8 cellular contexts compared by ENCODE assay signal in genomic region chr20:25407311-25408169, GRCh38. TPM values are rescaled to one million over a fixed set of nuclear protein-coding genes. Genes with fewer than 3 reads are reported as not detected.
DNase-seq lines count a peak whose midpoint lies in the region; ATAC-seq, FAIRE-seq and TF ChIP-seq lines count a peak whose summit lies in the region.

Gene GINS1, plus strand, starts transcription at chr20:25407673. Its CDS starts 148 bp downstream, at chr20:25407821.

- no peak for TF ChIP-seq CTCF in right atrium auricular region (IDR thresholded peaks at IDR 0.05)
- TF ChIP-seq CTCF in psoas muscle (IDR thresholded peaks at IDR 0.05), result no peak

- peak; percentile 64 for ATAC-seq in GM18499 (IDR thresholded peaks at IDR 0.05; ENCODE audit: insufficient read depth, unreplicated experiment)
- peak; percentile 89 for ATAC-seq in HG02870 (IDR thresholded peaks at IDR 0.05; ENCODE audit: unreplicated experiment)
- ATAC-seq in psoas muscle, result peak; percentile 85 to 99 (median 92)

- intact Hi-C loops in T-helper 1 cell treated with Interleukin-12 subunit alpha and Interleukin-12 subunit beta and Interleukin-4 antibody, amounts not matched to agents 30 ng/mL and 1 ng/mL, for 36 hours (cut with micrococcal nuclease), result loop anchor here (1.0 kb wide), 5 partner anchors 17 to 415 kb away; partner anchors contain the start of genes ABHD12, APMAP, ENTPD6 and NINL
- intact Hi-C loops in psoas muscle (cut with DNase I), result loop anchor here (10.0 kb wide), 2 partner anchors 287 to 323 kb away; partner anchors contain the start of genes VSX1 (in 1 of the 2) and ZNF337 (in 1 of the 2)

- H3K27ac ChIP-seq in right atrium auricular region (peak within 1 kb of the TSS in 1 of 2 donors; percentile 46), psoas muscle (no peak within 1 kb of the TSS)

- peaks cover 6 to 20% of the 10 kb centered on the region in 2 donors for H3K9me3 ChIP-seq in right atrium auricular region
- H3K9me3 ChIP-seq in psoas muscle, result peaks cover 13% of the 10 kb centered on the region

- H3K4me3 ChIP-seq in right atrium auricular region (peak within 1 kb of the TSS; percentile 45 to 70), psoas muscle (peak within 1 kb of the TSS; percentile 81)

- H3K4me1 ChIP-seq in right atrium auricular region (peaks cover 0 to 15% of the 10 kb centered on the region in 2 donors), psoas muscle (peaks cover 8% of the 10 kb centered on the region)

- no peaks in the 10 kb centered on the region for H3K27me3 ChIP-seq in right atrium auricular region
- no peaks in the 10 kb centered on the region for H3K27me3 ChIP-seq in psoas muscle (ENCODE audit: insufficient read depth in 3 of 3, low read length in 2 of 3)

- FAIRE-seq in urothelium cell line (lab: Jason Lieb, UNC), result no peak

- peak; percentile 42 for DNase-seq in NCI-H1436 treated with DMSO at 0.1 percent for 48 hours (lab: John Stamatoyannopoulos, UW)
- DNase-seq in amniotic epithelial cell (ENCODE audit: low read depth), result peak; percentile 83
- DNase-seq in right atrium auricular region (ENCODE audit: low spot score), result peak; percentile 66
- DNase-seq in psoas muscle, result peak; percentile 71 to 84
- DNase-seq in urothelium cell line (ENCODE audit: low spot score), result peak; percentile 94

- WGBS in psoas muscle, 3 donors, result 1 to 2% (median 2%) methylated on average over 56 of the region's 56 CpGs

- H3K36me3 ChIP-seq in right atrium auricular region (no peaks in the 10 kb centered on the region), psoas muscle (ENCODE audit: insufficient read depth in 1 of 2, low read depth in 1 of 2) (no peaks in the 10 kb centered on the region)

RNA-seq across cellular contexts. Expression of gene GINS1, which starts in this region (rescaled TPM):
- 23.8 and 25.7 TPM in 2 replicates for total RNA-seq in T-helper 1 cell treated with Interleukin-12 subunit alpha and Interleukin-12 subunit beta and Interleukin-4 antibody, amounts not matched to agents 30 ng/mL and 1 ng/mL, for 36 hours
- total RNA-seq in right atrium auricular region (under 1 TPM; 0.33 to 0.35 TPM), psoas muscle (under 1 TPM in 3 of 4 donors, not detected in 1; 0.11 to 0.20 (median 0.15) TPM)
- polyA plus RNA-seq in psoas muscle, result under 1 TPM; 0.07 to 0.67 (median 0.31) TPM

Comparison
In these comparisons a context has a peak if more than half of its experiments do, and no peak if none do; other contexts are left out.
1. RNA of gene GINS1 (total RNA-seq): 23.8 to 25.7 TPM in T-helper 1 cell treated with Interleukin-12 subunit alpha and Interleukin-12 subunit beta and Interleukin-4 antibody, amounts not matched to agents 30 ng/mL and 1 ng/mL, for 36 hours; 0.33 to 0.35 TPM in right atrium auricular region and 0.11 to 0.20 TPM in psoas muscle; every median in the first group is over 10 times any median in the second.
2. Peak in DNase-seq and H3K4me3 ChIP-seq in right atrium auricular region; RNA of the gene not detected or under 1 TPM.
3. Peak in DNase-seq, ATAC-seq and H3K4me3 ChIP-seq in psoas muscle; RNA of the gene not detected or under 1 TPM.
4. DNase-seq: peak in every context shown above with its lines; median percentile 94 in urothelium cell line; 83 in amniotic epithelial cell; 78 in psoas muscle; 66 in right atrium auricular region; 42 in NCI-H1436 treated with DMSO at 0.1 percent for 48 hours.
5. Peak in every context shown above with its lines, with median percentiles within 50 percentile points of each other: ATAC-seq.